Comparison of ENCODE assay signal across 8 cellular contexts in the genomic region with DNA sequence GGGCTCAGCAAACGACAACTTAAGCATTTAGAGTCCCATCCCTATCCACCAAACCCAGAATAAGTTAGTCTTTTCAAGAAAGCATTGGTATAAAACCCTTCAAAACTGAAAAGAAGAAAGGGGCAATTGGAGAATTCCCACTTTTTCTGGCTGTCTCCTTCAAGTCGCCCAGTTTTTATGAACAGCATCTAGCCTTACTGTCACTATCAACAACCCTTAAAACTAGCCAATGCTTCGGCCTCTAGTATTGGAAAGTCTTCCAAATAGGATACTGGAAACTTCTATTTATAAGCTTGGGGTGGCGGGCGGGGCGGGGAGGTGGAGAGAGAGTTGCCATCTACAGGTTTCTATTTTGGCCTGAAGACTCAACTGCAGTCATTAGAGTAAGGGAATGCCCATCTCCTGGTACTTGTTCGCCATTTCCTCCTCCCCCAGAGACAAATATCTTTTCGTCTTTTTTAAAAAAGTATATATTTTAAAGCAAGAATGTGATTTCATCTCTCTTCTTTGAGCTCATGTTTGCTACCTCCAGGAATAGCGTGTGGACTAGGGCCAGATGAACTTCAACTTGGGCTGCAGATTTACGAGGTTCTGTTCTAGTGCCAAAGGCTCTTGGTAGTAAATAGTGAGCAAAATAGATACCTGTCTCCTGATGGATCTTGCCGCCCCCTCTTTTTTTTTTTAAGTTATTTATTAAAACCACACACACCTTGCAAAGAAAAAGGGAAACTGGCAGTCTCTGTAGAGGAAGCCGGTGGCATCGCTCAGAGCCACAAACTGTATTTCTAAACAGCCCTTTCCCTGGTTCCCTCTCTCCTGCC. TPM values are rescaled to one million over a fixed set of nuclear protein-coding genes. Genes with fewer than 3 reads are reported as not detected.
A peak's percentile ranks its signal among the peaks of the same experiment; 100 is the strongest.
DNase-seq lines count a peak whose midpoint lies in the region; ATAC-seq and TF ChIP-seq lines count a peak whose summit lies in the region.

No MANE protein-coding gene starts in this region.

- H3K27me3 Mint-ChIP-seq in activated CD4-positive, alpha-beta memory T cell treated with anti-CD3 and anti-CD28 coated beads, Interleukin-2, amount 10 ng/mL, durations not matched to agents 7 days and 5 days: no peaks in the 10 kb centered on the region

- H3K4me1 Mint-ChIP-seq in activated CD4-positive, alpha-beta memory T cell treated with anti-CD3 and anti-CD28 coated beads, Interleukin-2, amount 10 ng/mL, durations not matched to agents 7 days and 5 days: peaks cover 42% of the 10 kb centered on the region

- H3K36me3 ChIP-seq in prostate gland: no peaks in the 10 kb centered on the region

- DNase-seq in activated effector memory CD4-positive, alpha-beta T cell treated with Interleukin-2 at 50 U/mL for 16 hours: peak; percentile 13
- no peak for DNase-seq in activated effector memory CD4-positive, alpha-beta T cell treated with anti-CD3 and anti-CD28 coated beads, Interleukin-2, amount 50 U/mL, for 16 hours
- DNase-seq in activated CD4-positive, alpha-beta memory T cell treated with anti-CD3 and anti-CD28 coated beads, Interleukin-2, amount 10 ng/mL, durations not matched to agents 7 days and 5 days: peak; percentile 34
- DNase-seq in fibroblast of the aortic adventitia (ENCODE audit: low read depth): peak; percentile 82
- DNase-seq in prostate gland (ENCODE audit: low spot score): peak; percentile 82
- no peak for DNase-seq in NCI-H510A (lab: John Stamatoyannopoulos, UW)

- 9% methylated on average over 13 of the region's 13 CpGs for WGBS in prostate gland

- H3K4me3 ChIP-seq in fibroblast of the aortic adventitia (ENCODE audit: low read depth, low read length) (peak overlapping the region; percentile 87), prostate gland (peak overlapping the region; percentile 68 to 83)

- H3K27me3 ChIP-seq in prostate gland (replicated peaks; ENCODE audit: insufficient read depth): no peaks in the 10 kb centered on the region

- TF ChIP-seq CTCF in fibroblast of the aortic adventitia (IDR thresholded peaks at IDR 0.05; ENCODE audit: insufficient read depth, low read length): no peak
- no peak for TF ChIP-seq CTCF in prostate gland (IDR thresholded peaks at IDR 0.05)

- no peak for TF ChIP-seq POLR2A in prostate gland (IDR thresholded peaks at IDR 0.05)

- H3K36me3 Mint-ChIP-seq in activated CD4-positive, alpha-beta memory T cell treated with anti-CD3 and anti-CD28 coated beads, Interleukin-2, amount 10 ng/mL, durations not matched to agents 7 days and 5 days (ENCODE audit: low read depth): peaks cover 24% of the 10 kb centered on the region

- H3K9me3 Mint-ChIP-seq in activated CD4-positive, alpha-beta memory T cell treated with anti-CD3 and anti-CD28 coated beads, Interleukin-2, amount 10 ng/mL, durations not matched to agents 7 days and 5 days: no peaks in the 10 kb centered on the region

- H3K4me1 ChIP-seq in prostate gland (replicated peaks): peaks cover 9% of the 10 kb centered on the region

- H3K27ac Mint-ChIP-seq in activated CD4-positive, alpha-beta memory T cell treated with anti-CD3 and anti-CD28 coated beads, Interleukin-2, amount 10 ng/mL, durations not matched to agents 7 days and 5 days: peak overlapping the region; percentile 99

- POLR2A ChIA-PET in activated CD4-positive, alpha-beta memory T cell treated with anti-CD3 and anti-CD28 coated beads, Interleukin-2, amount 10 ng/mL, durations not matched to agents 7 days and 5 days (lab: Charles Lee): interaction anchor here (0.8 to 9.2 kb wide), 21 partner anchors 10 to 1401 kb away, joined by 3 to 251 read pairs (median 7); partner anchors contain the start of gene LPP

- no peaks in the 10 kb centered on the region for H3K9me3 ChIP-seq in prostate gland

- H3K27ac ChIP-seq in prostate gland: peak overlapping the region; percentile 96 to 97

- ATAC-seq in HG02763 (IDR thresholded peaks at IDR 0.05; ENCODE audit: unreplicated experiment): no peak
- no peak for ATAC-seq in HG02678 (IDR thresholded peaks at IDR 0.05; ENCODE audit: unreplicated experiment)

- peak overlapping the region; percentile 89 for H3K4me3 Mint-ChIP-seq in activated CD4-positive, alpha-beta memory T cell treated with anti-CD3 and anti-CD28 coated beads, Interleukin-2, amount 10 ng/mL, durations not matched to agents 7 days and 5 days

- CTCF ChIA-PET in activated CD4-positive, alpha-beta memory T cell treated with anti-CD3 and anti-CD28 coated beads, Interleukin-2, amount 10 ng/mL, durations not matched to agents 7 days and 5 days (lab: Charles Lee): interaction anchor here (0.7 to 2.8 kb wide), 19 partner anchors 90 to 1403 kb away, joined by 3 to 46 read pairs (median 3); partner anchors contain the start of gene LPP

- intact Hi-C loops in prostate gland (cut with DNase I): loop anchor here (1.0 to 10.0 kb wide), 8 partner anchors 175 to 1212 kb away; no protein-coding TSS in a partner anchor

RNA-seq across cellular contexts. Expression of gene BCL6, which starts 2.7 kb away (rescaled TPM):
- total RNA-seq in activated CD4-positive, alpha-beta memory T cell treated with anti-CD3 and anti-CD28 coated beads, Interleukin-2, amount 10 ng/mL, durations not matched to agents 7 days and 5 days: 10 to 100 TPM; 30.4 to 33.4 TPM
- total RNA-seq in fibroblast of the aortic adventitia (ENCODE audit: low replicate concordance) (24.8 and 90.1 TPM in 2 replicates), prostate gland (100 to 1,000 TPM in 1 of 2 donors, 10 to 100 TPM in 1; 50.1 to 105 TPM)

RNA-seq across cellular contexts. Expression of gene RTP2, which starts 40.2 kb away (rescaled TPM):
- not detected for total RNA-seq in activated CD4-positive, alpha-beta memory T cell treated with anti-CD3 and anti-CD28 coated beads, Interleukin-2, amount 10 ng/mL, durations not matched to agents 7 days and 5 days
- total RNA-seq in fibroblast of the aortic adventitia (ENCODE audit: low replicate concordance): not detected in 2 replicates
- total RNA-seq in prostate gland: not detected

Comparison
In these comparisons a context has a peak if more than half of its experiments do, and no peak if none do; other contexts are left out.
1. DNase-seq: peak in activated effector memory CD4-positive, alpha-beta T cell treated with Interleukin-2 at 50 U/mL for 16 hours (single experiment), activated CD4-positive, alpha-beta memory T cell treated with anti-CD3 and anti-CD28 coated beads, Interleukin-2, amount 10 ng/mL, durations not matched to agents 7 days and 5 days (single experiment), fibroblast of the aortic adventitia (single experiment) and prostate gland (single experiment); none in activated effector memory CD4-positive, alpha-beta T cell treated with anti-CD3 and anti-CD28 coated beads, Interleukin-2, amount 50 U/mL, for 16 hours (single experiment) and NCI-H510A (single experiment).